Comparison of ENCODE assay signal across 15 cellular contexts in genomic region chr4:55768291-55768690, GRCh38. TPM values are rescaled to one million over a fixed set of nuclear protein-coding genes. Genes with fewer than 3 reads are reported as not detected.
DNase-seq lines count a peak whose midpoint lies in the region; ATAC-seq and TF ChIP-seq lines count a peak whose summit lies in the region.
"Had no signal": no experiment of that assay in that cellular context is flagged by ENCODE, and none has a peak within 500 bp of the region (broad histone marks: within the 10 kb centered on the region; RNA-seq: fewer than 3 reads in every experiment).

No MANE protein-coding gene starts in this region.

- H3K27me3 Mint-ChIP-seq in chondrocyte (ENCODE audit: low read depth): no peaks in the 10 kb centered on the region
- peaks cover 9 to 17% (median 11%) of the 10 kb centered on the region in 5 donors for H3K27me3 Mint-ChIP-seq in naive thymus-derived CD8-positive, alpha-beta T cell

- peaks cover 23% of the 10 kb centered on the region for H3K4me1 Mint-ChIP-seq in chondrocyte (ENCODE audit: low read depth)
- no peaks in the 10 kb centered on the region for H3K4me1 Mint-ChIP-seq in naive thymus-derived CD8-positive, alpha-beta T cell

- no peaks in the 10 kb centered on the region for H3K36me3 Mint-ChIP-seq in chondrocyte (ENCODE audit: low read depth)
- no peaks in the 10 kb centered on the region for H3K36me3 Mint-ChIP-seq in naive thymus-derived CD8-positive, alpha-beta T cell

- peaks cover 2% of the 10 kb centered on the region for H3K9me3 Mint-ChIP-seq in chondrocyte (ENCODE audit: low read depth)
- H3K9me3 Mint-ChIP-seq in naive thymus-derived CD8-positive, alpha-beta T cell: no peaks in the 10 kb centered on the region
- H3K9me3 Mint-ChIP-seq: activated T-cell treated with anti-CD3 and anti-CD28 coated beads, Interleukin-2, amount 50 U/mL, for 24 hours; stimulated activated naive CD8-positive, alpha-beta T cell treated with anti-CD3 and anti-CD28 coated beads, Interleukin-15, Interleukin-2, amounts not matched to agents 100 ng/mL and 50 ng/mL, for 24 hours had no signal

- H3K9me3 ChIP-seq in BE2C: no peaks in the 10 kb centered on the region
- H3K9me3 ChIP-seq: HAP-1 had no signal

- H3K27ac Mint-ChIP-seq in chondrocyte (ENCODE audit: unreplicated experiment): peak overlapping the region; percentile 90
- no peak overlapping the region for H3K27ac Mint-ChIP-seq in naive thymus-derived CD8-positive, alpha-beta T cell
- H3K27ac Mint-ChIP-seq: activated T-cell treated with anti-CD3 and anti-CD28 coated beads, Interleukin-2, amount 50 U/mL, for 24 hours; stimulated activated naive CD8-positive, alpha-beta T cell treated with anti-CD3 and anti-CD28 coated beads, Interleukin-15, Interleukin-2, amounts not matched to agents 100 ng/mL and 50 ng/mL, for 24 hours had no signal

- no peaks in the 10 kb centered on the region for H3K36me3 ChIP-seq in BE2C
- H3K36me3 ChIP-seq: HAP-1 had no signal

- peak; percentile 30 for DNase-seq in BE2C
- DNase-seq in LoVo (ENCODE audit: low spot score): peak; percentile 6
- DNase-seq in chondrocyte (ENCODE audit: low spot score): no peak
- peak; percentile 60 for DNase-seq in kidney tubule cell (ENCODE audit: low spot score)
- no peak for DNase-seq in anterior cingulate cortex (lab: John Stamatoyannopoulos, UW)
- DNase-seq in naive thymus-derived CD8-positive, alpha-beta T cell: no peak
- DNase-seq in activated naive CD4-positive, alpha-beta T cell treated with anti-CD3 and anti-CD28 coated beads, Interleukin-2, amount 50 U/mL, for 16 hours: no peak
- DNase-seq: activated T-cell treated with anti-CD3 and anti-CD28 coated beads, Interleukin-2, amount 50 U/mL, for 24 hours; dorsolateral prefrontal cortex; NCI-H510A; T-helper 9 cell had no signal

- POLR2A ChIA-PET in naive thymus-derived CD8-positive, alpha-beta T cell (lab: Charles Lee): no interaction called here

- peaks cover 7% of the 10 kb centered on the region for H3K4me1 ChIP-seq in BE2C

- no peak overlapping the region for H3K4me3 ChIP-seq in BE2C (ENCODE audit: low read depth, low read length)
- H3K4me3 ChIP-seq: dorsolateral prefrontal cortex, HAP-1 had no signal

- TF ChIP-seq CTCF in BE2C (IDR thresholded peaks at IDR 0.05; ENCODE audit: low read depth, low read length) (no peak), chondrocyte (IDR thresholded peaks at IDR 0.05) (no peak)

- no peak for ATAC-seq in HG03521 (IDR thresholded peaks at IDR 0.05; ENCODE audit: unreplicated experiment)
- no peak for ATAC-seq in naive thymus-derived CD8-positive, alpha-beta T cell

- no peak overlapping the region for H3K4me3 Mint-ChIP-seq in chondrocyte (ENCODE audit: unreplicated experiment)
- no peak overlapping the region for H3K4me3 Mint-ChIP-seq in naive thymus-derived CD8-positive, alpha-beta T cell
- H3K4me3 Mint-ChIP-seq: activated T-cell treated with anti-CD3 and anti-CD28 coated beads, Interleukin-2, amount 50 U/mL, for 24 hours; stimulated activated naive CD8-positive, alpha-beta T cell treated with anti-CD3 and anti-CD28 coated beads, Interleukin-15, Interleukin-2, amounts not matched to agents 100 ng/mL and 50 ng/mL, for 24 hours had no signal

- no peaks in the 10 kb centered on the region for H3K27me3 ChIP-seq in BE2C

RNA-seq across cellular contexts. Expression of gene EXOC1L, which starts 51.3 kb away (rescaled TPM):
- not detected for polyA plus RNA-seq in BE2C (2012; ENCODE audit: insufficient read depth, insufficient read length, low read depth)
- not detected in 3 replicates for total RNA-seq in chondrocyte
- not detected for total RNA-seq in naive thymus-derived CD8-positive, alpha-beta T cell
- not detected for polyA plus RNA-seq in naive thymus-derived CD8-positive, alpha-beta T cell
- total RNA-seq: lower leg skin had no signal

Comparison
In these comparisons a context has a peak if more than half of its experiments do, and no peak if none do; other contexts are left out.
1. DNase-seq: peak in BE2C (single experiment), LoVo (single experiment) and kidney tubule cell (single experiment); none in chondrocyte (single experiment), anterior cingulate cortex (0 of 58), naive thymus-derived CD8-positive, alpha-beta T cell (0 of 10) and activated naive CD4-positive, alpha-beta T cell treated with anti-CD3 and anti-CD28 coated beads, Interleukin-2, amount 50 U/mL, for 16 hours (single experiment).